15 cellular contexts compared by ENCODE assay signal in the genomic region with DNA sequence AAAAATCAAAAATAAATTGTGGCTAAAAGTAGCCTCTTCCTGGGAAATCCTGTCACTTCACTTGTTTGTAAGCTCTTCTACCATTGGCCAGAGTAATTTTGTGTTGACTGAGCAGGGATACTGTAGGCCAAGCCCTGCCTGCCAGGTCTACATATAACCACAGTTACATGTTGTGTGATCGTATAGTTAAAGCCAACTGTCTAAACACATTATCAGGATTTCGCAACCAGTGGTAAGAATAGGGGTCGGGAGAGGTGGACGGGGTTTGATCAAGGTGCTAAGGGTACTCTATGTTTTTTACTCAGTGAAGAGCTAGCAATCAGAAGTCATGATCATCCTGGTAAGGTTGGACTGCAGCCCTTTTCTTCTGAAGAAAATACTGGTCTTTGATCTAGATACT. TPM values are rescaled to one million over a fixed set of nuclear protein-coding genes. Genes with fewer than 3 reads are reported as not detected.
DNase-seq lines count a peak whose midpoint lies in the region; ATAC-seq and TF ChIP-seq lines count a peak whose summit lies in the region.
"Had no signal": no experiment of that assay in that cellular context is flagged by ENCODE, and none has a peak within 500 bp of the region (broad histone marks: within the 10 kb centered on the region; RNA-seq: fewer than 3 reads in every experiment).

No MANE protein-coding gene starts in this region.

- POLR2A ChIA-PET in CD4-positive, alpha-beta T cell (lab: Charles Lee), result no interaction called here

- DNase-seq in CD4-positive, alpha-beta T cell, result no peak
- DNase-seq in HFFc6 (no peak), memory B cell (ENCODE audit: low spot score in 2 of 2) (no peak), DMS153 treated with DMSO at 0.1 percent for 48 hours (lab: John Stamatoyannopoulos, UW; ENCODE audit: unreplicated experiment) (no peak), esophagus muscularis mucosa (ENCODE audit: extremely low spot score) (no peak)
- DNase-seq in activated T-helper 2 cell treated with anti-CD3 and anti-CD28 coated beads, Interferon-gamma antibody, Interleukin-2, Interleukin-4, amounts not matched to agents 10 μg/mL and 5 μg/mL and 100 μg/mL, durations not matched to agents 14 hours and 24 hours and 36 hours (ENCODE audit: low spot score), result no peak
- no peak for DNase-seq in stimulated activated CD4-positive, alpha-beta T cell treated with anti-CD3 and anti-CD28 coated beads, Interleukin-1b, Interleukin-23, amount 100 ng/mL, for 48 hours
- DNase-seq: dermis blood vessel endothelial cell; hypothalamus; MV-4-11; nephron progenitor cell; SK-N-SH; stimulated activated CD8-positive, alpha-beta memory T cell treated with anti-CD3 and anti-CD28 coated beads, Interleukin-4, amount 100 ng/mL, for 48 hours had no signal

- intact Hi-C loops in CD4-positive, alpha-beta T cell (cut with DNase I, micrococcal nuclease), result loop anchor here in 1 of 2 experiments (5.0 kb wide), 1 partner anchor 80 kb away; no protein-coding TSS in a partner anchor
- intact Hi-C loops in activated T-helper 2 cell treated with anti-CD3 and anti-CD28 coated beads, Interferon-gamma antibody, Interleukin-2, Interleukin-4, amounts not matched to agents 10 μg/mL and 5 μg/mL and 100 μg/mL, durations not matched to agents 14 hours and 24 hours and 36 hours (cut with micrococcal nuclease), result no loop called here
- intact Hi-C loops in esophagus muscularis mucosa (cut with DNase I), result no loop called here

- no peak for ATAC-seq in CD4-positive, alpha-beta T cell (ENCODE audit: poor library complexity)
- no peak for ATAC-seq in memory B cell (ENCODE audit: low read depth)

- H3K4me1 ChIP-seq in esophagus muscularis mucosa, result peaks cover 0 to 25% (median 9%) of the 10 kb centered on the region in 4 donors

- 91% methylated on average over 4 of the region's 4 CpGs for WGBS in esophagus muscularis mucosa

- TF ChIP-seq POLR2A in esophagus muscularis mucosa (IDR thresholded peaks at IDR 0.05; ENCODE audit: low read depth), result no peak

- no peak for TF ChIP-seq EP300 in esophagus muscularis mucosa (IDR thresholded peaks at IDR 0.05)

- peaks cover 62% of the 10 kb centered on the region for H3K4me1 Mint-ChIP-seq in CD4-positive, alpha-beta T cell (ENCODE audit: low read depth)
- H3K4me1 Mint-ChIP-seq in HFFc6 (ENCODE audit: low read depth) (peaks cover 43% of the 10 kb centered on the region), memory B cell (peaks cover 33% of the 10 kb centered on the region)
- peaks cover 51% of the 10 kb centered on the region for H3K4me1 Mint-ChIP-seq in activated T-helper 2 cell treated with anti-CD3 and anti-CD28 coated beads, Interferon-gamma antibody, Interleukin-2, Interleukin-4, amounts not matched to agents 10 μg/mL and 5 μg/mL and 100 μg/mL, durations not matched to agents 14 hours and 24 hours and 36 hours (ENCODE audit: low read depth)

- CTCF ChIA-PET in CD4-positive, alpha-beta T cell (lab: Charles Lee), result no interaction called here

- no peak for TF ChIP-seq CTCF in CD4-positive, alpha-beta T cell (IDR thresholded peaks at IDR 0.05)
- TF ChIP-seq CTCF in HFFc6 (IDR thresholded peaks at IDR 0.05) (no peak), esophagus muscularis mucosa (IDR thresholded peaks at IDR 0.05) (no peak)

- no peaks in the 10 kb centered on the region for H3K27me3 ChIP-seq in CD4-positive, alpha-beta T cell (ENCODE audit: control insufficient read depth, insufficient read depth, low read length)
- H3K27me3 ChIP-seq in esophagus muscularis mucosa, result no peaks in the 10 kb centered on the region
- H3K27me3 ChIP-seq: upper lobe of left lung had no signal

- H3K27ac ChIP-seq in CD4-positive, alpha-beta T cell (ENCODE audit: low read depth, low read length), result no peak overlapping the region
- H3K27ac ChIP-seq in esophagus muscularis mucosa (replicated peaks in 1 of 4), result no peak overlapping the region
- H3K27ac ChIP-seq: VCaP had no signal

- H3K36me3 ChIP-seq in esophagus muscularis mucosa, result peaks cover 28 to 58% (median 49%) of the 10 kb centered on the region in 4 donors

- H3K4me3 ChIP-seq in esophagus muscularis mucosa, result no peak overlapping the region
- H3K4me3 ChIP-seq: upper lobe of left lung had no signal

- no peaks in the 10 kb centered on the region for H3K27me3 Mint-ChIP-seq in CD4-positive, alpha-beta T cell
- no peaks in the 10 kb centered on the region for H3K27me3 Mint-ChIP-seq in HFFc6 (ENCODE audit: insufficient read depth)
- H3K27me3 Mint-ChIP-seq in activated T-helper 2 cell treated with anti-CD3 and anti-CD28 coated beads, Interferon-gamma antibody, Interleukin-2, Interleukin-4, amounts not matched to agents 10 μg/mL and 5 μg/mL and 100 μg/mL, durations not matched to agents 14 hours and 24 hours and 36 hours (ENCODE audit: low read depth), result no peaks in the 10 kb centered on the region
- H3K27me3 Mint-ChIP-seq in memory B cell, result no peaks in the 10 kb centered on the region

- H3K36me3 Mint-ChIP-seq in CD4-positive, alpha-beta T cell (ENCODE audit: low read depth), result peaks cover 63% of the 10 kb centered on the region
- H3K36me3 Mint-ChIP-seq in HFFc6 (ENCODE audit: low read depth) (peaks cover 34% of the 10 kb centered on the region), memory B cell (peaks cover 16% of the 10 kb centered on the region)
- peaks cover 57% of the 10 kb centered on the region for H3K36me3 Mint-ChIP-seq in activated T-helper 2 cell treated with anti-CD3 and anti-CD28 coated beads, Interferon-gamma antibody, Interleukin-2, Interleukin-4, amounts not matched to agents 10 μg/mL and 5 μg/mL and 100 μg/mL, durations not matched to agents 14 hours and 24 hours and 36 hours (ENCODE audit: low read depth)

- peak overlapping the region; percentile 89 for H3K27ac Mint-ChIP-seq in CD4-positive, alpha-beta T cell
- H3K27ac Mint-ChIP-seq in HFFc6, result peak overlapping the region; percentile 50
- peak overlapping the region; percentile 74 for H3K27ac Mint-ChIP-seq in activated T-helper 2 cell treated with anti-CD3 and anti-CD28 coated beads, Interferon-gamma antibody, Interleukin-2, Interleukin-4, amounts not matched to agents 10 μg/mL and 5 μg/mL and 100 μg/mL, durations not matched to agents 14 hours and 24 hours and 36 hours
- H3K27ac Mint-ChIP-seq in memory B cell, result peak overlapping the region; percentile 100
- H3K27ac Mint-ChIP-seq: nephron progenitor cell had no signal

- no peaks in the 10 kb centered on the region for H3K9me3 Mint-ChIP-seq in CD4-positive, alpha-beta T cell
- H3K9me3 Mint-ChIP-seq in HFFc6 (no peaks in the 10 kb centered on the region), memory B cell (no peaks in the 10 kb centered on the region)
- no peaks in the 10 kb centered on the region for H3K9me3 Mint-ChIP-seq in activated T-helper 2 cell treated with anti-CD3 and anti-CD28 coated beads, Interferon-gamma antibody, Interleukin-2, Interleukin-4, amounts not matched to agents 10 μg/mL and 5 μg/mL and 100 μg/mL, durations not matched to agents 14 hours and 24 hours and 36 hours
- H3K9me3 Mint-ChIP-seq: nephron progenitor cell had no signal

- no peak overlapping the region for H3K4me3 Mint-ChIP-seq in CD4-positive, alpha-beta T cell
- H3K4me3 Mint-ChIP-seq in HFFc6 (no peak overlapping the region; the same call in 1 of the 2 replicates), memory B cell (peak overlapping the region; percentile 77)
- no peak overlapping the region for H3K4me3 Mint-ChIP-seq in activated T-helper 2 cell treated with anti-CD3 and anti-CD28 coated beads, Interferon-gamma antibody, Interleukin-2, Interleukin-4, amounts not matched to agents 10 μg/mL and 5 μg/mL and 100 μg/mL, durations not matched to agents 14 hours and 24 hours and 36 hours (ENCODE audit: low read depth)
- H3K4me3 Mint-ChIP-seq: nephron progenitor cell had no signal

- no peaks in the 10 kb centered on the region for H3K9me3 ChIP-seq in CD4-positive, alpha-beta T cell (ENCODE audit: control insufficient read depth, low read length)
- no peaks in the 10 kb centered on the region for H3K9me3 ChIP-seq in esophagus muscularis mucosa
- H3K9me3 ChIP-seq: SK-N-SH, upper lobe of left lung had no signal

RNA-seq across cellular contexts. Expression of gene ANKRD13A, which starts 13.4 kb away (rescaled TPM):
- total RNA-seq in CD4-positive, alpha-beta T cell, result 10 to 100 TPM; 51.6 to 52.3 TPM
- 100 to 1,000 TPM; 133 to 150 (median 146) TPM for total RNA-seq in HFFc6 (2021; fragmentation: NEBNext Ultra II Directional; extraction: Animal tissue kit (Norgen Biotek cat#: 25700))
- total RNA-seq in activated T-helper 2 cell treated with anti-CD3 and anti-CD28 coated beads, Interferon-gamma antibody, Interleukin-2, Interleukin-4, amounts not matched to agents 10 μg/mL and 5 μg/mL and 100 μg/mL, durations not matched to agents 14 hours and 24 hours and 36 hours, result 53.3 and 59.9 TPM in 2 replicates
- 100 to 1,000 TPM in 2 of 4 donors, 10 to 100 TPM in 2; 91.3 to 165 (median 124) TPM for total RNA-seq in esophagus muscularis mucosa

RNA-seq across cellular contexts. Expression of gene GIT2, which starts 16.5 kb away (rescaled TPM):
- 10 to 100 TPM; 68.6 to 70.7 TPM for total RNA-seq in CD4-positive, alpha-beta T cell
- 10 to 100 TPM; 56.9 to 68.8 (median 64.9) TPM for total RNA-seq in HFFc6 (2021; fragmentation: NEBNext Ultra II Directional; extraction: Animal tissue kit (Norgen Biotek cat#: 25700))
- 71.1 and 72.3 TPM in 2 replicates for total RNA-seq in activated T-helper 2 cell treated with anti-CD3 and anti-CD28 coated beads, Interferon-gamma antibody, Interleukin-2, Interleukin-4, amounts not matched to agents 10 μg/mL and 5 μg/mL and 100 μg/mL, durations not matched to agents 14 hours and 24 hours and 36 hours
- total RNA-seq in esophagus muscularis mucosa, result 10 to 100 TPM; 28.7 to 46.5 (median 36.2) TPM

RNA-seq across cellular contexts. Expression of gene C12orf76, which starts 35.7 kb away (rescaled TPM):
- total RNA-seq in CD4-positive, alpha-beta T cell, result 10 to 100 TPM in 1 of 2 experiments, 1 to 10 TPM in 1; 9.8 to 12.6 TPM
- 1 to 10 TPM; 4.2 to 5.8 (median 4.6) TPM for total RNA-seq in HFFc6 (2021; fragmentation: NEBNext Ultra II Directional; extraction: Animal tissue kit (Norgen Biotek cat#: 25700))
- 24.8 and 25.2 TPM in 2 replicates for total RNA-seq in activated T-helper 2 cell treated with anti-CD3 and anti-CD28 coated beads, Interferon-gamma antibody, Interleukin-2, Interleukin-4, amounts not matched to agents 10 μg/mL and 5 μg/mL and 100 μg/mL, durations not matched to agents 14 hours and 24 hours and 36 hours
- total RNA-seq in esophagus muscularis mucosa, result 10 to 100 TPM; 13.6 to 14.7 (median 13.9) TPM

Comparison
In these comparisons a context has a peak if more than half of its experiments do, and no peak if none do; other contexts are left out.
1. H3K27ac Mint-ChIP-seq: peak in every context shown above with its lines; median percentile 100 in memory B cell; 89 in CD4-positive, alpha-beta T cell; 74 in activated T-helper 2 cell treated with anti-CD3 and anti-CD28 coated beads, Interferon-gamma antibody, Interleukin-2, Interleukin-4, amounts not matched to agents 10 μg/mL and 5 μg/mL and 100 μg/mL, durations not matched to agents 14 hours and 24 hours and 36 hours; 50 in HFFc6.